In genomic region chr5:107403561-107403960, GRCh38 we compare ENCODE assay signal across 1 cellular context.
TF ChIP-seq lines count a peak whose summit lies in the region.

No MANE protein-coding gene starts in this region.

TF ChIP-seq in GM23338, 12 proteins besides CTCF, POLR2A, EP300 and RAD21:
- no peak for TF ChIP-seq REST (IDR thresholded peaks at IDR 0.05; ENCODE audit: unreplicated experiment)
